Comparison of ENCODE assay signal across 1 cellular context in the genomic region with DNA sequence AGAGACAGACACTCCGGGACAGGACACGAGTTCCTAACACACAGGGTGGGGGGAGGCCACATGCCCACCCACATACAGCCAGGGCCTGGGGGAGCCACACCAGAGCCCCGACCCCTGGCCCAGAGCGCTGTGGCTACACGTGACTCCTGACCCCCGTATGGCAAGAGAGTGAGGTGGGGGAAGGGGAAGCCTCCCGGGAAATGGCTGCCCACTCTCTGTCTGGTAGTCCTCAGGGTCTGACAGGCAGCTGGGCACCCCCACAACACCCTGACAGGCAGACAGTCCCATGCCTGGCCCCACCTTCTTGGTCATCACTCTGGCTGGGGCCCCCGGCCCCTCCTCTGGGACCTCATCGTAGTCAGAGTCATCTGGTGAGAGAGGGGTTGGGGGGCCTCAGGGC.
TF ChIP-seq lines count a peak whose summit lies in the region.

No MANE protein-coding gene starts in this region.

TF ChIP-seq in GM23338, 12 proteins besides CTCF, POLR2A, EP300 and RAD21 (continued from another document):
- TF ChIP-seq, protein P1, sequence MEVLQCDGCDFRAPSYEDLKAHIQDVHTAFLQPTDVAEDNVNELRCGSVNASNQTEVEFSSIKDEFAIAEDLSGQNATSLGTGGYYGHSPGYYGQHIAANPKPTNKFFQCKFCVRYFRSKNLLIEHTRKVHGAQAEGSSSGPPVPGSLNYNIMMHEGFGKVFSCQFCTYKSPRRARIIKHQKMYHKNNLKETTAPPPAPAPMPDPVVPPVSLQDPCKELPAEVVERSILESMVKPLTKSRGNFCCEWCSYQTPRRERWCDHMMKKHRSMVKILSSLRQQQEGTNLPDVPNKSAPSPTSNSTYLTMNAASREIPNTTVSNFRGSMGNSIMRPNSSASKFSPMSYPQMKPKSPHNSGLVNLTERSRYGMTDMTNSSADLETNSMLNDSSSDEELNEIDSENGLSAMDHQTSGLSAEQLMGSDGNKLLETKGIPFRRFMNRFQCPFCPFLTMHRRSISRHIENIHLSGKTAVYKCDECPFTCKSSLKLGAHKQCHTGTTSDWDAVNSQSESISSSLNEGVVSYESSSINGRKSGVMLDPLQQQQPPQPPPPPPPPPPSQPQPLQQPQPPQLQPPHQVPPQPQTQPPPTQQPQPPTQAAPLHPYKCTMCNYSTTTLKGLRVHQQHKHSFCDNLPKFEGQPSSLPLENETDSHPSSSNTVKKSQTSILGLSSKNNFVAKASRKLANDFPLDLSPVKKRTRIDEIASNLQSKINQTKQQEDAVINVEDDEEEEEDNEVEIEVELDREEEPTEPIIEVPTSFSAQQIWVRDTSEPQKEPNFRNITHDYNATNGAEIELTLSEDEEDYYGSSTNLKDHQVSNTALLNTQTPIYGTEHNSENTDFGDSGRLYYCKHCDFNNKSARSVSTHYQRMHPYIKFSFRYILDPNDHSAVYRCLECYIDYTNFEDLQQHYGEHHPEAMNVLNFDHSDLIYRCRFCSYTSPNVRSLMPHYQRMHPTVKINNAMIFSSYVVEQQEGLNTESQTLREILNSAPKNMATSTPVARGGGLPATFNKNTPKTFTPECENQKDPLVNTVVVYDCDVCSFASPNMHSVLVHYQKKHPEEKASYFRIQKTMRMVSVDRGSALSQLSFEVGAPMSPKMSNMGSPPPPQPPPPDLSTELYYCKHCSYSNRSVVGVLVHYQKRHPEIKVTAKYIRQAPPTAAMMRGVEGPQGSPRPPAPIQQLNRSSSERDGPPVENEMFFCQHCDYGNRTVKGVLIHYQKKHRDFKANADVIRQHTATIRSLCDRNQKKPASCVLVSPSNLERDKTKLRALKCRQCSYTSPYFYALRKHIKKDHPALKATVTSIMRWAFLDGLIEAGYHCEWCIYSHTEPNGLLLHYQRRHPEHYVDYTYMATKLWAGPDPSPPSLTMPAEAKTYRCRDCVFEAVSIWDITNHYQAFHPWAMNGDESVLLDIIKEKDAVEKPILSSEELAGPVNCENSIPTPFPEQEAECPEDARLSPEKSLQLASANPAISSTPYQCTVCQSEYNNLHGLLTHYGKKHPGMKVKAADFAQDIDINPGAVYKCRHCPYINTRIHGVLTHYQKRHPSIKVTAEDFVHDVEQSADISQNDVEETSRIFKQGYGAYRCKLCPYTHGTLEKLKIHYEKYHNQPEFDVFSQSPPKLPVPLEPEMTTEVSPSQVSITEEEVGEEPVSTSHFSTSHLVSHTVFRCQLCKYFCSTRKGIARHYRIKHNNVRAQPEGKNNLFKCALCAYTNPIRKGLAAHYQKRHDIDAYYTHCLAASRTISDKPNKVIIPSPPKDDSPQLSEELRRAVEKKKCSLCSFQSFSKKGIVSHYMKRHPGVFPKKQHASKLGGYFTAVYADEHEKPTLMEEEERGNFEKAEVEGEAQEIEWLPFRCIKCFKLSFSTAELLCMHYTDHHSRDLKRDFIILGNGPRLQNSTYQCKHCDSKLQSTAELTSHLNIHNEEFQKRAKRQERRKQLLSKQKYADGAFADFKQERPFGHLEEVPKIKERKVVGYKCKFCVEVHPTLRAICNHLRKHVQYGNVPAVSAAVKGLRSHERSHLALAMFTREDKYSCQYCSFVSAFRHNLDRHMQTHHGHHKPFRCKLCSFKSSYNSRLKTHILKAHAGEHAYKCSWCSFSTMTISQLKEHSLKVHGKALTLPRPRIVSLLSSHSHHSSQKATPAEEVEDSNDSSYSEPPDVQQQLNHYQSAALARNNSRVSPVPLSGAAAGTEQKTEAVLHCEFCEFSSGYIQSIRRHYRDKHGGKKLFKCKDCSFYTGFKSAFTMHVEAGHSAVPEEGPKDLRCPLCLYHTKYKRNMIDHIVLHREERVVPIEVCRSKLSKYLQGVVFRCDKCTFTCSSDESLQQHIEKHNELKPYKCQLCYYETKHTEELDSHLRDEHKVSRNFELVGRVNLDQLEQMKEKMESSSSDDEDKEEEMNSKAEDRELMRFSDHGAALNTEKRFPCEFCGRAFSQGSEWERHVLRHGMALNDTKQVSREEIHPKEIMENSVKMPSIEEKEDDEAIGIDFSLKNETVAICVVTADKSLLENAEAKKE (CRISPR knock-in tag; IDR thresholded peaks at IDR 0.05), result no peak
- TF ChIP-seq ZNF331 (CRISPR knock-in tag; IDR thresholded peaks at IDR 0.05; ENCODE audit: low read depth) (no peak), ZNF114 (CRISPR knock-in tag; IDR thresholded peaks at IDR 0.05) (no peak), NANOG (IDR thresholded peaks at IDR 0.05; ENCODE audit: borderline replicate concordance) (no peak), STAT1 (IDR thresholded peaks at IDR 0.05; ENCODE audit: unreplicated experiment) (no peak)
- TF ChIP-seq, protein P2, sequence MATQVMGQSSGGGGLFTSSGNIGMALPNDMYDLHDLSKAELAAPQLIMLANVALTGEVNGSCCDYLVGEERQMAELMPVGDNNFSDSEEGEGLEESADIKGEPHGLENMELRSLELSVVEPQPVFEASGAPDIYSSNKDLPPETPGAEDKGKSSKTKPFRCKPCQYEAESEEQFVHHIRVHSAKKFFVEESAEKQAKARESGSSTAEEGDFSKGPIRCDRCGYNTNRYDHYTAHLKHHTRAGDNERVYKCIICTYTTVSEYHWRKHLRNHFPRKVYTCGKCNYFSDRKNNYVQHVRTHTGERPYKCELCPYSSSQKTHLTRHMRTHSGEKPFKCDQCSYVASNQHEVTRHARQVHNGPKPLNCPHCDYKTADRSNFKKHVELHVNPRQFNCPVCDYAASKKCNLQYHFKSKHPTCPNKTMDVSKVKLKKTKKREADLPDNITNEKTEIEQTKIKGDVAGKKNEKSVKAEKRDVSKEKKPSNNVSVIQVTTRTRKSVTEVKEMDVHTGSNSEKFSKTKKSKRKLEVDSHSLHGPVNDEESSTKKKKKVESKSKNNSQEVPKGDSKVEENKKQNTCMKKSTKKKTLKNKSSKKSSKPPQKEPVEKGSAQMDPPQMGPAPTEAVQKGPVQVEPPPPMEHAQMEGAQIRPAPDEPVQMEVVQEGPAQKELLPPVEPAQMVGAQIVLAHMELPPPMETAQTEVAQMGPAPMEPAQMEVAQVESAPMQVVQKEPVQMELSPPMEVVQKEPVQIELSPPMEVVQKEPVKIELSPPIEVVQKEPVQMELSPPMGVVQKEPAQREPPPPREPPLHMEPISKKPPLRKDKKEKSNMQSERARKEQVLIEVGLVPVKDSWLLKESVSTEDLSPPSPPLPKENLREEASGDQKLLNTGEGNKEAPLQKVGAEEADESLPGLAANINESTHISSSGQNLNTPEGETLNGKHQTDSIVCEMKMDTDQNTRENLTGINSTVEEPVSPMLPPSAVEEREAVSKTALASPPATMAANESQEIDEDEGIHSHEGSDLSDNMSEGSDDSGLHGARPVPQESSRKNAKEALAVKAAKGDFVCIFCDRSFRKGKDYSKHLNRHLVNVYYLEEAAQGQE (IDR thresholded peaks at IDR 0.05; ENCODE audit: unreplicated experiment), result no peak
